In genomic region chr12:133181238-133181959, GRCh38 we compare ENCODE assay signal across 8 cellular contexts. TPM values are rescaled to one million over a fixed set of nuclear protein-coding genes. Genes with fewer than 3 reads are reported as not detected.
DNase-seq lines count a peak whose midpoint lies in the region; ATAC-seq, FAIRE-seq and TF ChIP-seq lines count a peak whose summit lies in the region.

TSS of gene ZNF268 (plus strand) at chr12:133181495. CDS start at chr12:133181998, 503 bp downstream.

- H3K27me3 ChIP-seq in NT2/D1 (ENCODE audit: insufficient read depth, insufficient read length): no peaks in the 10 kb centered on the region

- H3K9me3 ChIP-seq in NT2/D1 (ENCODE audit: insufficient read depth, low read length): peaks cover 58% of the 10 kb centered on the region

- H3K4me3 ChIP-seq in NT2/D1 (ENCODE audit: insufficient read length, low read depth): peak within 1 kb of the TSS; percentile 96

- H3K9me3 Mint-ChIP-seq in mesothelial cell of epicardium: peaks cover 60% of the 10 kb centered on the region

- in situ Hi-C loops in Caki2 (cut with HindIII; ENCODE audit: low pct_unique_long_range_greater_than_20kb, low sequenced_read_pairs): no loop called here

- H3K27ac Mint-ChIP-seq in mesothelial cell of epicardium: peak within 1 kb of the TSS; percentile 93

- TF ChIP-seq CTCF in mesothelial cell of epicardium (IDR thresholded peaks at IDR 0.05; ENCODE audit: unreplicated experiment): peak; percentile 65

- H3K9ac ChIP-seq in NT2/D1 (ENCODE audit: insufficient read length, low read depth): peak within 1 kb of the TSS; percentile 97

- no peaks in the 10 kb centered on the region for H3K27me3 Mint-ChIP-seq in mesothelial cell of epicardium (ENCODE audit: low read depth)

- H3K36me3 ChIP-seq in NT2/D1 (ENCODE audit: insufficient read depth, insufficient read length, low read length): peaks cover 41% of the 10 kb centered on the region

- no peaks in the 10 kb centered on the region for H3K4me1 ChIP-seq in NT2/D1 (ENCODE audit: insufficient read depth, insufficient read length)

- peaks cover 64% of the 10 kb centered on the region for H3K36me3 Mint-ChIP-seq in mesothelial cell of epicardium

- ATAC-seq in GM21360 (IDR thresholded peaks at IDR 0.05; ENCODE audit: unreplicated experiment): peak; percentile 96

- H3K4me3 Mint-ChIP-seq in mesothelial cell of epicardium: peak within 1 kb of the TSS; percentile 97

- DNase-seq in Caki2 (ENCODE audit: low read depth) (peak; percentile 87), HT1080 (ENCODE audit: low read depth) (peak; percentile 86), NT2/D1 (ENCODE audit: low read depth, low spot score) (peak; percentile 97), mesothelial cell of epicardium (ENCODE audit: low spot score in 2 of 2, unreplicated experiment in 2 of 2) (peak; percentile 74 to 91)
- peak; percentile 78 for DNase-seq in activated CD8-positive, alpha-beta memory T cell treated with anti-CD3 and anti-CD28 coated beads, Interleukin-2, amount 50 U/mL, for 24 hours (ENCODE audit: extremely low read depth)
- peak; percentile 83 to 84 for DNase-seq in stimulated activated CD8-positive, alpha-beta memory T cell treated with anti-CD3 and anti-CD28 coated beads, Interleukin-15, amount 100 ng/mL, for 48 hours (ENCODE audit: low read depth in 2 of 2)

- peaks cover 4% of the 10 kb centered on the region for H3K4me1 Mint-ChIP-seq in mesothelial cell of epicardium

- peak; percentile 76 for FAIRE-seq in endometrium (lab: Jason Lieb, UNC)

RNA-seq across cellular contexts. Expression of gene ZNF268, which starts in this region (rescaled TPM):
- 17.1 and 36.8 TPM in 2 replicates for total RNA-seq in Caki2 (2014; rRNA removed; shearing (Covaris generic); ENCODE audit: low replicate concordance)
- total RNA-seq in HT1080 (2014; rRNA removed; shearing (Covaris generic)): 27.2 and 33.3 TPM in 2 replicates
- 4.3 and 7.5 TPM in 2 replicates for polyA plus RNA-seq in HT1080 (2015; cell fraction: cytosol; rRNA removed)
- 11.2 and 12.6 TPM in 2 replicates for polyA plus RNA-seq in HT1080 (2015; cell fraction: nucleus; rRNA removed)
- 30.3 to 34.9 TPM (median 33.7 TPM) in 3 replicates for total RNA-seq in mesothelial cell of epicardium

Comparison
In these comparisons a context has a peak if more than half of its experiments do, and no peak if none do; other contexts are left out.
1. Peak in every context shown above with its lines: DNase-seq, ATAC-seq and H3K4me3 ChIP-seq.